8 cellular contexts compared by ENCODE assay signal in genomic region chr9:124869986-124870560, GRCh38. TPM values are rescaled to one million over a fixed set of nuclear protein-coding genes. Genes with fewer than 3 reads are reported as not detected.
DNase-seq lines count a peak whose midpoint lies in the region; ATAC-seq and TF ChIP-seq lines count a peak whose summit lies in the region.

No MANE protein-coding gene starts in this region.

- peak; percentile 44 for ATAC-seq in HG03135 (IDR thresholded peaks at IDR 0.05; ENCODE audit: unreplicated experiment)

- no peak for TF ChIP-seq CTCF in kidney epithelial cell (IDR thresholded peaks at IDR 0.05; ENCODE audit: insufficient read depth, low read length, poor library complexity, severe bottlenecking)

- DNase-seq in NOMO-1 (lab: John Stamatoyannopoulos, UW; ENCODE audit: unreplicated experiment in 2 of 2) (peak; percentile 31 to 40), NOMO-1 treated with dmso at 0.1 percent for 144 hours (lab: John Stamatoyannopoulos, UW; ENCODE audit: unreplicated experiment) (no peak), T-helper 1 cell (peak; percentile 42 to 94 (median 60)), amniotic epithelial cell (ENCODE audit: low read depth) (peak; percentile 76), kidney epithelial cell (ENCODE audit: low read depth) (no peak), NCI-H187 treated with DMSO at 0.1 percent for 48 hours (lab: John Stamatoyannopoulos, UW) (no peak)
- DNase-seq in stimulated activated CD4-positive, alpha-beta T cell treated with anti-CD3 and anti-CD28 coated beads, Interleukin-4, amount 100 ng/mL, for 24 hours = peak; percentile 90

- peaks cover 4% of the 10 kb centered on the region for H3K36me3 ChIP-seq in kidney epithelial cell (ENCODE audit: control insufficient read depth, insufficient read depth, low read length)

- no peaks in the 10 kb centered on the region for H3K27me3 ChIP-seq in kidney epithelial cell (ENCODE audit: control insufficient read depth, insufficient read depth, low read length)

- peak overlapping the region; percentile 97 for H3K4me3 ChIP-seq in kidney epithelial cell (ENCODE audit: low read depth, low read length)

RNA-seq across cellular contexts. Expression of gene ARPC5L, which starts 8.1 kb away (rescaled TPM):
- total RNA-seq in kidney epithelial cell = 31.1 and 36.3 TPM in 2 replicates

RNA-seq across cellular contexts. Expression of gene RPL35, which starts 8.3 kb away (rescaled TPM):
- 3,097 and 3,310 TPM in 2 replicates for total RNA-seq in kidney epithelial cell

RNA-seq across cellular contexts. Expression of gene WDR38, which starts 16.8 kb away (rescaled TPM):
- not detected in 2 replicates for total RNA-seq in kidney epithelial cell

Comparison
In these comparisons a context has a peak if more than half of its experiments do, and no peak if none do; other contexts are left out.
1. DNase-seq: peak in NOMO-1 (2 of 2), T-helper 1 cell (5 of 5), amniotic epithelial cell (single experiment) and stimulated activated CD4-positive, alpha-beta T cell treated with anti-CD3 and anti-CD28 coated beads, Interleukin-4, amount 100 ng/mL, for 24 hours (single experiment); none in NOMO-1 treated with dmso at 0.1 percent for 144 hours (single experiment), kidney epithelial cell (single experiment) and NCI-H187 treated with DMSO at 0.1 percent for 48 hours (single experiment).